In genomic region chr6:15662246-15663056, GRCh38 we compare ENCODE assay signal across 1 cellular context.
TF ChIP-seq lines count a peak whose summit lies in the region.

A gene with protein sequence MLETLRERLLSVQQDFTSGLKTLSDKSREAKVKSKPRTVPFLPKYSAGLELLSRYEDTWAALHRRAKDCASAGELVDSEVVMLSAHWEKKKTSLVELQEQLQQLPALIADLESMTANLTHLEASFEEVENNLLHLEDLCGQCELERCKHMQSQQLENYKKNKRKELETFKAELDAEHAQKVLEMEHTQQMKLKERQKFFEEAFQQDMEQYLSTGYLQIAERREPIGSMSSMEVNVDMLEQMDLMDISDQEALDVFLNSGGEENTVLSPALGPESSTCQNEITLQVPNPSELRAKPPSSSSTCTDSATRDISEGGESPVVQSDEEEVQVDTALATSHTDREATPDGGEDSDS (minus strand): TSS chr6:15663028. CDS start chr6:15662869, 159 bp downstream.

TF ChIP-seq in HEK293, 187 proteins besides CTCF, POLR2A, EP300 and RAD21 (continued from another document):
- TF ChIP-seq ZNF449 (tag by site-specific recombination; IDR thresholded peaks at IDR 0.05) (no peak), ZNF140 (tag by site-specific recombination; IDR thresholded peaks at IDR 0.05) (no peak), ZNF624 (tag by site-specific recombination; IDR thresholded peaks at IDR 0.05) (no peak), ZNF76 (tag by site-specific recombination; IDR thresholded peaks at IDR 0.05; ENCODE audit: borderline replicate concordance, low read depth) (peak; percentile 88), ZNF521 (tag by site-specific recombination; IDR thresholded peaks at IDR 0.05) (no peak), ZBTB7A (tag by site-specific recombination; IDR thresholded peaks at IDR 0.05; ENCODE audit: low read depth) (0 out of 2 replicates have a peak, but pooled peaks have one; percentile 40), ZNF423 (tag by site-specific recombination; IDR thresholded peaks at IDR 0.05) (peak; percentile 75), ZNF623 (tag by site-specific recombination; IDR thresholded peaks at IDR 0.05) (no peak), PRDM1 (tag by site-specific recombination; IDR thresholded peaks at IDR 0.05) (0 out of 2 replicates have a peak, but pooled peaks have one; percentile 4), ZNF324 (tag by site-specific recombination; IDR thresholded peaks at IDR 0.05) (no peak), ZNF146 (tag by site-specific recombination; IDR thresholded peaks at IDR 0.05) (peak; percentile 16; the same call in 1 of the 2 replicates), ZIC2 (tag by site-specific recombination; IDR thresholded peaks at IDR 0.05) (peak; percentile 99), ZBTB20 (tag by site-specific recombination; IDR thresholded peaks at IDR 0.05) (peak; percentile 76), HIC1 (tag by site-specific recombination; IDR thresholded peaks at IDR 0.05) (0 out of 2 replicates have a peak, but pooled peaks have one; percentile 34), ZNF510 (tag by site-specific recombination; IDR thresholded peaks at IDR 0.05; ENCODE audit: insufficient replicate concordance) (no peak), ZNF558 (tag by site-specific recombination; IDR thresholded peaks at IDR 0.05) (no peak), ZNF692 (tag by site-specific recombination; IDR thresholded peaks at IDR 0.05) (peak; percentile 84), FEZF1 (tag by site-specific recombination; IDR thresholded peaks at IDR 0.05) (no peak)
